In the genomic region with DNA sequence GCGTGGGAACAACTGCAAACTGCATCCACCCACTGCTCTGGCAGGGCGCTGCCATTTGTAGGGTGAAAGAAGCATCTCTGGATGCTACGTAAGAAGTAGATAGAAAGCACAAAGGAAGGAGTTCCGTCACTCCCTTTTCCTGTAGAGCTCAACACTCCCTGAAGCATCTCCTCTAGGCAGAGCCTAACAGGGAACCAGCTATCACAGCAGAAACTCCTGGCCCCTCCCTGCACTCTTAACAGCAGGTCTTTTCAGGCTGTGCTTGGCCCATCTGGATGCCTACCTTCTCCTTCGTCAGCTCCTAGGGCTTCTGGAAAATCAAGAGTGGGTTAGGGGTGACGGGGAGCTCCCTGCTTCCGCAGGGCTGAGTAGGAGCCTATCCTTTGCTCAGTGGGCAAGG, we compare ENCODE assay signal across 19 cellular contexts.
DNase-seq lines count a peak whose midpoint lies in the region; ATAC-seq and TF ChIP-seq lines count a peak whose summit lies in the region.
"Had no signal": no experiment of that assay in that cellular context is flagged by ENCODE, and none has a peak within 500 bp of the region (broad histone marks: within the 10 kb centered on the region; RNA-seq: fewer than 3 reads in every experiment).

No MANE protein-coding gene starts in this region.

- H3K9me3 Mint-ChIP-seq in GM23338 (no peaks in the 10 kb centered on the region), endodermal cell (no peaks in the 10 kb centered on the region)
- H3K9me3 Mint-ChIP-seq: H9 had no signal

- no peak for TF ChIP-seq EP300 in sigmoid colon (IDR thresholded peaks at IDR 0.05)

- TF ChIP-seq CTCF in GM23338 (conservative IDR thresholded peaks at IDR 0.05; ENCODE audit: low read depth in 2 of 2) (no peak), endodermal cell (conservative IDR thresholded peaks at IDR 0.05) (no peak), sigmoid colon (IDR thresholded peaks at IDR 0.05) (no peak)

- peak; percentile 41; the same call in 2 of the 3 replicates for ATAC-seq in GM23338
- ATAC-seq in aorta (ENCODE audit: low FRiP score) = peak; percentile 7
- ATAC-seq: HepG2 had no signal

- no peaks in the 10 kb centered on the region for H3K27me3 ChIP-seq in GM23338 (ENCODE audit: insufficient read depth)
- H3K27me3 ChIP-seq in endodermal cell (ENCODE audit: control insufficient read depth, insufficient read depth, low read length, poor library complexity, severe bottlenecking) = no peaks in the 10 kb centered on the region
- H3K27me3 ChIP-seq in aorta (ENCODE audit: control insufficient read depth in 1 of 2, insufficient read depth in 2 of 2, low read length in 1 of 2) = no peaks in the 10 kb centered on the region
- H3K27me3 ChIP-seq in sigmoid colon = no peaks in the 10 kb centered on the region
- H3K27me3 ChIP-seq: BE2C had no signal

- H3K9me3 ChIP-seq in endodermal cell (ENCODE audit: control insufficient read depth, low read length) = no peaks in the 10 kb centered on the region
- H3K9me3 ChIP-seq in aorta (ENCODE audit: control insufficient read depth, low read length) = no peaks in the 10 kb centered on the region
- H3K9me3 ChIP-seq in sigmoid colon = no peaks in the 10 kb centered on the region
- H3K9me3 ChIP-seq: BE2C had no signal

- DNase-seq in GM23338 (ENCODE audit: low spot score) (no peak), NCI-H69 (lab: John Stamatoyannopoulos, UW) (peak; percentile 30), endodermal cell (peak; percentile 47), aorta (no peak), sigmoid colon (no peak)
- no peak for DNase-seq in activated CD4-positive, alpha-beta T cell treated with anti-CD3 and anti-CD28 coated beads, Interleukin-2, amount 50 U/mL, for 1 hour
- DNase-seq: ACHN; BE2C; C1 segment of cervical spinal cord; CD4-positive, CD25-positive, alpha-beta regulatory T cell; CD8-positive, alpha-beta memory T cell; COR-L47; DMS 273 treated with DMSO at 0.1 percent for 48 hours; DMS53; DND-41; GOT3; H9 had no signal

- H3K4me3 ChIP-seq in GM23338 = no peak overlapping the region
- H3K4me3 ChIP-seq in endodermal cell (ENCODE audit: low read length) = no peak overlapping the region
- no peak overlapping the region for H3K4me3 ChIP-seq in aorta (ENCODE audit: low read length in 2 of 2)
- H3K4me3 ChIP-seq in sigmoid colon = no peak overlapping the region

- H3K9ac ChIP-seq in endodermal cell (ENCODE audit: extremely low read depth, low read length, poor library complexity, severe bottlenecking) = no peak overlapping the region

- no peaks in the 10 kb centered on the region for H3K36me3 ChIP-seq in GM23338 (ENCODE audit: insufficient read depth)
- H3K36me3 ChIP-seq in endodermal cell (ENCODE audit: control insufficient read depth, insufficient read depth, low read length) = no peaks in the 10 kb centered on the region
- no peaks in the 10 kb centered on the region for H3K36me3 ChIP-seq in aorta (ENCODE audit: control insufficient read depth in 1 of 2, insufficient read depth in 2 of 2, low read length in 1 of 2)
- no peaks in the 10 kb centered on the region for H3K36me3 ChIP-seq in sigmoid colon
- H3K36me3 ChIP-seq: BE2C had no signal

- H4K20me1 ChIP-seq in GM23338 (replicated peaks; ENCODE audit: insufficient read depth) = no peaks in the 10 kb centered on the region

- H3K36me3 Mint-ChIP-seq in GM23338 (ENCODE audit: low read depth) (no peaks in the 10 kb centered on the region), endodermal cell (ENCODE audit: low read depth) (no peaks in the 10 kb centered on the region)
- H3K36me3 Mint-ChIP-seq: CD4-positive, CD25-positive, alpha-beta regulatory T cell; CD8-positive, alpha-beta memory T cell; IgD-negative memory B cell had no signal

- H3K4me3 Mint-ChIP-seq in GM23338 (no peak overlapping the region), endodermal cell (no peak overlapping the region)
- H3K4me3 Mint-ChIP-seq: CD4-positive, CD25-positive, alpha-beta regulatory T cell; CD8-positive, alpha-beta memory T cell; H9; IgD-negative memory B cell had no signal

- H3K79me2 ChIP-seq in GM23338 (replicated peaks; ENCODE audit: insufficient read depth) = no peaks in the 10 kb centered on the region

- no peaks in the 10 kb centered on the region; the same call in 1 of the 2 replicates for H3K9me2 ChIP-seq in GM23338 (ENCODE audit: insufficient read depth)

- H3K27ac ChIP-seq in GM23338 (ENCODE audit: low read depth) = no peak overlapping the region
- no peak overlapping the region for H3K27ac ChIP-seq in endodermal cell (ENCODE audit: low read depth, low read length)
- H3K27ac ChIP-seq in aorta (ENCODE audit: low read depth in 1 of 2, low read length in 2 of 2) = no peak overlapping the region
- no peak overlapping the region for H3K27ac ChIP-seq in sigmoid colon

- H3K27ac Mint-ChIP-seq in GM23338 (no peak overlapping the region), endodermal cell (no peak overlapping the region)
- H3K27ac Mint-ChIP-seq: CD4-positive, CD25-positive, alpha-beta regulatory T cell; CD8-positive, alpha-beta memory T cell; IgD-negative memory B cell had no signal

- peak overlapping the region; percentile 24; the same call in 1 of the 2 replicates for H2AFZ ChIP-seq in GM23338

- no peak overlapping the region for H3K4me2 ChIP-seq in GM23338

- H3K4me1 Mint-ChIP-seq in GM23338 = peaks cover 35% of the 10 kb centered on the region
- peaks cover 10% of the 10 kb centered on the region for H3K4me1 Mint-ChIP-seq in endodermal cell
- H3K4me1 Mint-ChIP-seq: CD4-positive, CD25-positive, alpha-beta regulatory T cell; CD8-positive, alpha-beta memory T cell; IgD-negative memory B cell had no signal

- H3K27me3 Mint-ChIP-seq in GM23338 (ENCODE audit: insufficient read depth, low read depth, poor library complexity) (no peaks in the 10 kb centered on the region), endodermal cell (ENCODE audit: insufficient read depth) (no peaks in the 10 kb centered on the region)
- H3K27me3 Mint-ChIP-seq: CD4-positive, CD25-positive, alpha-beta regulatory T cell; CD8-positive, alpha-beta memory T cell; IgD-negative memory B cell had no signal

- no peaks in the 10 kb centered on the region for H3F3A ChIP-seq in GM23338 (replicated peaks; ENCODE audit: low read depth)

- TF ChIP-seq POLR2A in sigmoid colon (IDR thresholded peaks at IDR 0.05) = no peak

- H3K4me1 ChIP-seq in GM23338 (ENCODE audit: insufficient read depth) = peaks cover 35% of the 10 kb centered on the region
- H3K4me1 ChIP-seq in endodermal cell (ENCODE audit: control insufficient read depth, insufficient read depth, low read length) = no peaks in the 10 kb centered on the region
- H3K4me1 ChIP-seq in aorta (ENCODE audit: control insufficient read depth in 1 of 2, insufficient read depth in 2 of 2, low read length in 2 of 2) = no peaks in the 10 kb centered on the region
- no peaks in the 10 kb centered on the region for H3K4me1 ChIP-seq in sigmoid colon
- H3K4me1 ChIP-seq: BE2C had no signal

- intact Hi-C loops in aorta (cut with DNase I) = no loop called here
- intact Hi-C loops in sigmoid colon (cut with DNase I) = no loop called here

- 94 to 100% methylated on average over 2 to 7 of the region's 7 CpGs for WGBS in endodermal cell (ENCODE audit: insufficient coverage in 1 of 2, insufficient read length in 1 of 2), 2 experiments
- 93 to 96% methylated on average over 7 of the region's 7 CpGs for WGBS in aorta, 2 donors
- 86 to 89% methylated on average over 7 of the region's 7 CpGs for WGBS in sigmoid colon, 2 donors

TF ChIP-seq in GM23338, 12 proteins besides CTCF, POLR2A, EP300 and RAD21 (continues in another document):
- TF ChIP-seq ZNF331 (CRISPR knock-in tag; IDR thresholded peaks at IDR 0.05; ENCODE audit: low read depth) (no peak), EZH2 (IDR thresholded peaks at IDR 0.05; ENCODE audit: low read depth, unreplicated experiment) (no peak), CREB1 (CRISPR knock-in tag; IDR thresholded peaks at IDR 0.05; ENCODE audit: low read depth) (no peak), EZH2phosphoT487 (IDR thresholded peaks at IDR 0.05; ENCODE audit: unreplicated experiment) (no peak), ZNF114 (CRISPR knock-in tag; IDR thresholded peaks at IDR 0.05) (no peak), POLR2AphosphoS5 (IDR thresholded peaks at IDR 0.05; ENCODE audit: low read depth) (no peak), NANOG (IDR thresholded peaks at IDR 0.05; ENCODE audit: borderline replicate concordance) (no peak), STAT1 (IDR thresholded peaks at IDR 0.05; ENCODE audit: unreplicated experiment) (no peak)
- TF ChIP-seq, protein P1, sequence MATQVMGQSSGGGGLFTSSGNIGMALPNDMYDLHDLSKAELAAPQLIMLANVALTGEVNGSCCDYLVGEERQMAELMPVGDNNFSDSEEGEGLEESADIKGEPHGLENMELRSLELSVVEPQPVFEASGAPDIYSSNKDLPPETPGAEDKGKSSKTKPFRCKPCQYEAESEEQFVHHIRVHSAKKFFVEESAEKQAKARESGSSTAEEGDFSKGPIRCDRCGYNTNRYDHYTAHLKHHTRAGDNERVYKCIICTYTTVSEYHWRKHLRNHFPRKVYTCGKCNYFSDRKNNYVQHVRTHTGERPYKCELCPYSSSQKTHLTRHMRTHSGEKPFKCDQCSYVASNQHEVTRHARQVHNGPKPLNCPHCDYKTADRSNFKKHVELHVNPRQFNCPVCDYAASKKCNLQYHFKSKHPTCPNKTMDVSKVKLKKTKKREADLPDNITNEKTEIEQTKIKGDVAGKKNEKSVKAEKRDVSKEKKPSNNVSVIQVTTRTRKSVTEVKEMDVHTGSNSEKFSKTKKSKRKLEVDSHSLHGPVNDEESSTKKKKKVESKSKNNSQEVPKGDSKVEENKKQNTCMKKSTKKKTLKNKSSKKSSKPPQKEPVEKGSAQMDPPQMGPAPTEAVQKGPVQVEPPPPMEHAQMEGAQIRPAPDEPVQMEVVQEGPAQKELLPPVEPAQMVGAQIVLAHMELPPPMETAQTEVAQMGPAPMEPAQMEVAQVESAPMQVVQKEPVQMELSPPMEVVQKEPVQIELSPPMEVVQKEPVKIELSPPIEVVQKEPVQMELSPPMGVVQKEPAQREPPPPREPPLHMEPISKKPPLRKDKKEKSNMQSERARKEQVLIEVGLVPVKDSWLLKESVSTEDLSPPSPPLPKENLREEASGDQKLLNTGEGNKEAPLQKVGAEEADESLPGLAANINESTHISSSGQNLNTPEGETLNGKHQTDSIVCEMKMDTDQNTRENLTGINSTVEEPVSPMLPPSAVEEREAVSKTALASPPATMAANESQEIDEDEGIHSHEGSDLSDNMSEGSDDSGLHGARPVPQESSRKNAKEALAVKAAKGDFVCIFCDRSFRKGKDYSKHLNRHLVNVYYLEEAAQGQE (IDR thresholded peaks at IDR 0.05; ENCODE audit: unreplicated experiment) = no peak

Comparison
In these comparisons a context has a peak if more than half of its experiments do, and no peak if none do; other contexts are left out.
1. DNase-seq: peak in NCI-H69 (single experiment) and endodermal cell (single experiment); none in GM23338 (single experiment), aorta (0 of 2), sigmoid colon (single experiment) and activated CD4-positive, alpha-beta T cell treated with anti-CD3 and anti-CD28 coated beads, Interleukin-2, amount 50 U/mL, for 1 hour (single experiment).